In the genomic region with DNA sequence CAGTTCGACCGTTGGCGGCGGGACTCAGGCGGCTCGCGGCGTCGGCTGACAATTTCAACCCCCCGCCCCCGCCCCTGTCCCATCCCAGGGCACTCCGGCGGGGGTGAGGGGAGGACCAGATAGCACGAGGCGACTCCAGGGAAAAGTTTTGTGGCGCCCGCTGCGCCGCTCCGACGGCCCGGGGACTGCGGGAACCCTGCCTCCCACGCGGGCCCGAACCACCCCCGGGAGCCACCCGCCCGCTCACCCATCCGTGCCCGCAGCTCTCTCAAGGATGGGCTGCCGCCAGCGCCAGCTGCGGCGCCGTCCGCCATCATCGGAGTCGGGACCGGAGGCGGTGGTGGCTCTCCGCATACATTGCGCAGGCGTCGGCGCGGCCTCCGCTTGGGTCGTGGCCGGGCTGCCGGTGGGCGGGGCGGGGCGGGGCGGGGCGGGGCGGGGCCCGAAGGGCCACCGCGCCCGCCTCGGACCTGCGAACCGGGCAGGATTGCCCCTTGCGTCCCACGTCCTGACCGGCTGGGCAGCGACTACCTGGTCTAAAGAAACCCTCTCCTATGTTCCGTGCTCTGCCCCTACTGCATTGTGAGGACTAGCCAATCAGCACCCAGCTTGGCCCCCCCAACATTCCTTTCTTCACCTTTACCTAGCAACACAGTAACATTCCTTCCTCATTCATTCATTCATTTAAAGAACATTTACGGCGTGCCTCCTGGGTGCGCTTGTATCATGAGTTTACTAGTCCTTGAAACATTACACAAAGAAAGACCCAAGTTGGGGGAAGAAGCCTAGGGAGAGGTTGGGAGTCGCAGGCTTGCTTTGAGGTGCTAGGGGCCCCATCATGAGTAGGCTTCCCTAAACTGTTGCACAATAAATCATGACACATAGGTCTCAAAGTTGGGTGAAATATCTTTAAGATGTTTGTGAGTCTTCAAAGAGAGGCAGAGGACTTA, we compare ENCODE assay signal across 1 cellular context.
TF ChIP-seq lines count a peak whose summit lies in the region.

A gene with protein sequence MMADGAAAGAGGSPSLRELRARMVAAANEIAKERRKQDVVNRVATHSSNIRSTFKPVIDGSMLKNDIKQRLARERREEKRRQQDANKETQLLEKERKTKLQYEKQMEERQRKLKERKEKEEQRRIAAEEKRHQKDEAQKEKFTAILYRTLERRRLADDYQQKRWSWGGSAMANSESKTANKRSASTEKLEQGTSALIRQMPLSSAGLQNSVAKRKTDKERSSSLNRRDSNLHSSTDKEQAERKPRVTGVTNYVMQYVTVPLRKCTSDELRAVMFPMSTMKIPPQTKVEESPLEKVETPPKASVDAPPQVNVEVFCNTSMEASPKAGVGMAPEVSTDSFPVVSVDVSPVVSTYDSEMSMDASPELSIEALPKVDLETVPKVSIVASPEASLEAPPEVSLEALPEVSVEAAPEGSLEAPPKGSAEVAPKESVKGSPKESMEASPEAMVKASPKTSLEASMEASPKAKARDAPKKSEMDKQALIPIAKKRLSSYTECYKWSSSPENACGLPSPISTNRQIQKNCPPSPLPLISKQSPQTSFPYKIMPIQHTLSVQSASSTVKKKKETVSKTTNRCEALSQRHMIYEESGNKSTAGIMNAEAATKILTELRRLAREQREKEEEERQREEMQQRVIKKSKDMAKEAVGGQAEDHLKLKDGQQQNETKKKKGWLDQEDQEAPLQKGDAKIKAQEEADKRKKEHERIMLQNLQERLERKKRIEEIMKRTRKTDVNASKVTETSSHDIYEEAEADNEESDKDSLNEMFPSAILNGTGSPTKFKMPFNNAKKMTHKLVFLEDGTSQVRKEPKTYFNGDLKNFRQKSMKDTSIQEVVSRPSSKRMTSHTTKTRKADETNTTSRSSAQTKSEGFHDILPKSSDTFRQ (minus strand): TSS at position 359 of the 950 bp plus-strand sequence. CDS start 42 bp downstream, at position 317.

TF ChIP-seq in HEK293, 187 proteins besides CTCF, POLR2A, EP300 and RAD21 (continued from another document and continues in another):
- TF ChIP-seq ZNF155 (tag by site-specific recombination; IDR thresholded peaks at IDR 0.05) (no peak), MYNN (tag by site-specific recombination; IDR thresholded peaks at IDR 0.05; ENCODE audit: borderline replicate concordance) (no peak), FEZF1 (tag by site-specific recombination; IDR thresholded peaks at IDR 0.05) (no peak), ZNF394 (tag by site-specific recombination; IDR thresholded peaks at IDR 0.05; ENCODE audit: borderline replicate concordance) (peak; percentile 21; the same call in 1 of the 2 replicates), IKZF3 (tag by site-specific recombination; IDR thresholded peaks at IDR 0.05) (no peak), ZNF266 (tag by site-specific recombination; IDR thresholded peaks at IDR 0.05; ENCODE audit: low read depth) (no peak), ZNF416 (tag by site-specific recombination; IDR thresholded peaks at IDR 0.05) (no peak), ZNF433 (tag by site-specific recombination; IDR thresholded peaks at IDR 0.05; ENCODE audit: low read depth) (no peak), TCF7L2 (IDR thresholded peaks at IDR 0.05; ENCODE audit: borderline replicate concordance, low read depth, low read length) (no peak), KLF8 (tag by site-specific recombination; IDR thresholded peaks at IDR 0.05) (0 out of 2 replicates have a peak, but pooled peaks have one; percentile 25), KLF9 (tag by site-specific recombination; IDR thresholded peaks at IDR 0.05; ENCODE audit: low read depth) (peak; percentile 29; the same call in 1 of the 2 replicates), OSR2 (tag by site-specific recombination; IDR thresholded peaks at IDR 0.05) (no peak), ZNF174 (tag by site-specific recombination; IDR thresholded peaks at IDR 0.05) (no peak), ZNF596 (tag by site-specific recombination; IDR thresholded peaks at IDR 0.05) (no peak), ZNF184 (tag by site-specific recombination; IDR thresholded peaks at IDR 0.05) (no peak), BCL11B (tag by site-specific recombination; IDR thresholded peaks at IDR 0.05; ENCODE audit: low read depth) (no peak), ZIC2 (tag by site-specific recombination; IDR thresholded peaks at IDR 0.05) (no peak), ZNF274 (IDR thresholded peaks at IDR 0.05; ENCODE audit: low read length) (no peak), ZNF274 (tag by site-specific recombination; IDR thresholded peaks at IDR 0.05; ENCODE audit: borderline replicate concordance) (no peak), ZNF830 (tag by site-specific recombination; IDR thresholded peaks at IDR 0.05; ENCODE audit: low read depth) (no peak), YY2 (tag by site-specific recombination; IDR thresholded peaks at IDR 0.05) (peak; percentile 54), SP3 (tag by site-specific recombination; IDR thresholded peaks at IDR 0.05) (peak; percentile 16; the same call in 1 of the 2 replicates), ZNF558 (tag by site-specific recombination; IDR thresholded peaks at IDR 0.05) (no peak), ZNF785 (tag by site-specific recombination; IDR thresholded peaks at IDR 0.05) (no peak), ZNF121 (tag by site-specific recombination; IDR thresholded peaks at IDR 0.05) (no peak), ZFP37 (tag by site-specific recombination; IDR thresholded peaks at IDR 0.05) (no peak), ZNF660 (tag by site-specific recombination; IDR thresholded peaks at IDR 0.05) (no peak), KLF10 (tag by site-specific recombination; IDR thresholded peaks at IDR 0.05) (no peak; the same call in 1 of the 2 replicates), ZNF768 (tag by site-specific recombination; IDR thresholded peaks at IDR 0.05) (no peak), ZNF350 (tag by site-specific recombination; IDR thresholded peaks at IDR 0.05) (no peak), ZNF48 (tag by site-specific recombination; IDR thresholded peaks at IDR 0.05) (no peak), ZNF621 (tag by site-specific recombination; IDR thresholded peaks at IDR 0.05) (no peak), ZNF473 (tag by site-specific recombination; IDR thresholded peaks at IDR 0.05) (no peak), ZNF544 (tag by site-specific recombination; IDR thresholded peaks at IDR 0.05) (no peak)
- TF ChIP-seq, protein P1, sequence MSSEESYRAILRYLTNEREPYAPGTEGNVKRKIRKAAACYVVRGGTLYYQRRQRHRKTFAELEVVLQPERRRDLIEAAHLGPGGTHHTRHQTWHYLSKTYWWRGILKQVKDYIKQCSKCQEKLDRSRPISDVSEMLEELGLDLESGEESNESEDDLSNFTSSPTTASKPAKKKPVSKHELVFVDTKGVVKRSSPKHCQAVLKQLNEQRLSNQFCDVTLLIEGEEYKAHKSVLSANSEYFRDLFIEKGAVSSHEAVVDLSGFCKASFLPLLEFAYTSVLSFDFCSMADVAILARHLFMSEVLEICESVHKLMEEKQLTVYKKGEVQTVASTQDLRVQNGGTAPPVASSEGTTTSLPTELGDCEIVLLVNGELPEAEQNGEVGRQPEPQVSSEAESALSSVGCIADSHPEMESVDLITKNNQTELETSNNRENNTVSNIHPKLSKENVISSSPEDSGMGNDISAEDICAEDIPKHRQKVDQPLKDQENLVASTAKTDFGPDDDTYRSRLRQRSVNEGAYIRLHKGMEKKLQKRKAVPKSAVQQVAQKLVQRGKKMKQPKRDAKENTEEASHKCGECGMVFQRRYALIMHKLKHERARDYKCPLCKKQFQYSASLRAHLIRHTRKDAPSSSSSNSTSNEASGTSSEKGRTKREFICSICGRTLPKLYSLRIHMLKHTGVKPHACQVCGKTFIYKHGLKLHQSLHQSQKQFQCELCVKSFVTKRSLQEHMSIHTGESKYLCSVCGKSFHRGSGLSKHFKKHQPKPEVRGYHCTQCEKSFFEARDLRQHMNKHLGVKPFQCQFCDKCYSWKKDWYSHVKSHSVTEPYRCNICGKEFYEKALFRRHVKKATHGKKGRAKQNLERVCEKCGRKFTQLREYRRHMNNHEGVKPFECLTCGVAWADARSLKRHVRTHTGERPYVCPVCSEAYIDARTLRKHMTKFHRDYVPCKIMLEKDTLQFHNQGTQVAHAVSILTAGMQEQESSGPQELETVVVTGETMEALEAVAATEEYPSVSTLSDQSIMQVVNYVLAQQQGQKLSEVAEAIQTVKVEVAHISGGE (tag by site-specific recombination; conservative IDR thresholded peaks at IDR 0.05; ENCODE audit: low read depth) = 0 out of 2 replicates have a peak, but pooled peaks have one; percentile 16
- TF ChIP-seq, protein P2, sequence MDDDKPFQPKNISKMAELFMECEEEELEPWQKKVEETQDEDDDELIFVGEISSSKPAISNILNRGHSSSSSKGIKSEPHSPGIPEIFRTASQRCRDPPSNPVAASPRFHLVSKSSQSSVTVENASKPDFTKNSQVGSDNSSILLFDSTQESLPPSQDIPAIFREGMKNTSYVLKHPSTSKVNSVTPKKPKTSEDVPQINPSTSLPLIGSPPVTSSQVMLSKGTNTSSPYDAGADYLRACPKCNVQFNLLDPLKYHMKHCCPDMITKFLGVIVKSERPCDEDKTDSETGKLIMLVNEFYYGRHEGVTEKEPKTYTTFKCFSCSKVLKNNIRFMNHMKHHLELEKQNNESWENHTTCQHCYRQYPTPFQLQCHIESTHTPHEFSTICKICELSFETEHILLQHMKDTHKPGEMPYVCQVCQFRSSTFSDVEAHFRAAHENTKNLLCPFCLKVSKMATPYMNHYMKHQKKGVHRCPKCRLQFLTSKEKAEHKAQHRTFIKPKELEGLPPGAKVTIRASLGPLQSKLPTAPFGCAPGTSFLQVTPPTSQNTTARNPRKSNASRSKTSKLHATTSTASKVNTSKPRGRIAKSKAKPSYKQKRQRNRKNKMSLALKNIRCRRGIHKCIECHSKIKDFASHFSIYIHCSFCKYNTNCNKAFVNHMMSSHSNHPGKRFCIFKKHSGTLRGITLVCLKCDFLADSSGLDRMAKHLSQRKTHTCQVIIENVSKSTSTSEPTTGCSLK (tag by site-specific recombination; IDR thresholded peaks at IDR 0.05) = no peak
- TF ChIP-seq, protein P3, sequence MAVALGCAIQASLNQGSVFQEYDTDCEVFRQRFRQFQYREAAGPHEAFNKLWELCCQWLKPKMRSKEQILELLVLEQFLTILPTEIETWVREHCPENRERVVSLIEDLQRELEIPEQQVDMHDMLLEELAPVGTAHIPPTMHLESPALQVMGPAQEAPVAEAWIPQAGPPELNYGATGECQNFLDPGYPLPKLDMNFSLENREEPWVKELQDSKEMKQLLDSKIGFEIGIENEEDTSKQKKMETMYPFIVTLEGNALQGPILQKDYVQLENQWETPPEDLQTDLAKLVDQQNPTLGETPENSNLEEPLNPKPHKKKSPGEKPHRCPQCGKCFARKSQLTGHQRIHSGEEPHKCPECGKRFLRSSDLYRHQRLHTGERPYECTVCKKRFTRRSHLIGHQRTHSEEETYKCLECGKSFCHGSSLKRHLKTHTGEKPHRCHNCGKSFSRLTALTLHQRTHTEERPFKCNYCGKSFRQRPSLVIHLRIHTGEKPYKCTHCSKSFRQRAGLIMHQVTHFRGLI (tag by site-specific recombination; IDR thresholded peaks at IDR 0.05) = no peak
- TF ChIP-seq, protein P4, sequence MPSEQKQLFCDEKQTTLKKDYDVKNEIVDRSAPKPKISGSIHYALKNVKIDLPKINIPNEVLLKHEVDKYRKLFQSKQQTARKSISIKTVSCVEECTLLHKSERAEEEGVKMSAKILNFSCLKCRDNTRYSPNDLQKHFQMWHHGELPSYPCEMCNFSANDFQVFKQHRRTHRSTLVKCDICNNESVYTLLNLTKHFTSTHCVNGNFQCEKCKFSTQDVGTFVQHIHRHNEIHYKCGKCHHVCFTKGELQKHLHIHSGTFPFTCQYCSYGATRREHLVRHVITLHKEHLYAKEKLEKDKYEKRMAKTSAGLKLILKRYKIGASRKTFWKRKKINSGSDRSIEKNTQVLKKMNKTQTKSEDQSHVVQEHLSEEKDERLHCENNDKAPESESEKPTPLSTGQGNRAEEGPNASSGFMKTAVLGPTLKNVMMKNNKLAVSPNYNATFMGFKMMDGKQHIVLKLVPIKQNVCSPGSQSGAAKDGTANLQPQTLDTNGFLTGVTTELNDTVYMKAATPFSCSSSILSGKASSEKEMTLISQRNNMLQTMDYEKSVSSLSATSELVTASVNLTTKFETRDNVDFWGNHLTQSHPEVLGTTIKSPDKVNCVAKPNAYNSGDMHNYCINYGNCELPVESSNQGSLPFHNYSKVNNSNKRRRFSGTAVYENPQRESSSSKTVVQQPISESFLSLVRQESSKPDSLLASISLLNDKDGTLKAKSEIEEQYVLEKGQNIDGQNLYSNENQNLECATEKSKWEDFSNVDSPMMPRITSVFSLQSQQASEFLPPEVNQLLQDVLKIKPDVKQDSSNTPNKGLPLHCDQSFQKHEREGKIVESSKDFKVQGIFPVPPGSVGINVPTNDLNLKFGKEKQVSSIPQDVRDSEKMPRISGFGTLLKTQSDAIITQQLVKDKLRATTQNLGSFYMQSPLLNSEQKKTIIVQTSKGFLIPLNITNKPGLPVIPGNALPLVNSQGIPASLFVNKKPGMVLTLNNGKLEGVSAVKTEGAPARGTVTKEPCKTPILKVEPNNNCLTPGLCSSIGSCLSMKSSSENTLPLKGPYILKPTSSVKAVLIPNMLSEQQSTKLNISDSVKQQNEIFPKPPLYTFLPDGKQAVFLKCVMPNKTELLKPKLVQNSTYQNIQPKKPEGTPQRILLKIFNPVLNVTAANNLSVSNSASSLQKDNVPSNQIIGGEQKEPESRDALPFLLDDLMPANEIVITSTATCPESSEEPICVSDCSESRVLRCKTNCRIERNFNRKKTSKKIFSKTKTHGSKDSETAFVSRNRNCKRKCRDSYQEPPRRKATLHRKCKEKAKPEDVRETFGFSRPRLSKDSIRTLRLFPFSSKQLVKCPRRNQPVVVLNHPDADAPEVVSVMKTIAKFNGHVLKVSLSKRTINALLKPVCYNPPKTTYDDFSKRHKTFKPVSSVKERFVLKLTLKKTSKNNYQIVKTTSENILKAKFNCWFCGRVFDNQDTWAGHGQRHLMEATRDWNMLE (tag by site-specific recombination; conservative IDR thresholded peaks at IDR 0.05; ENCODE audit: low read depth) = no peak
- TF ChIP-seq, protein P5, sequence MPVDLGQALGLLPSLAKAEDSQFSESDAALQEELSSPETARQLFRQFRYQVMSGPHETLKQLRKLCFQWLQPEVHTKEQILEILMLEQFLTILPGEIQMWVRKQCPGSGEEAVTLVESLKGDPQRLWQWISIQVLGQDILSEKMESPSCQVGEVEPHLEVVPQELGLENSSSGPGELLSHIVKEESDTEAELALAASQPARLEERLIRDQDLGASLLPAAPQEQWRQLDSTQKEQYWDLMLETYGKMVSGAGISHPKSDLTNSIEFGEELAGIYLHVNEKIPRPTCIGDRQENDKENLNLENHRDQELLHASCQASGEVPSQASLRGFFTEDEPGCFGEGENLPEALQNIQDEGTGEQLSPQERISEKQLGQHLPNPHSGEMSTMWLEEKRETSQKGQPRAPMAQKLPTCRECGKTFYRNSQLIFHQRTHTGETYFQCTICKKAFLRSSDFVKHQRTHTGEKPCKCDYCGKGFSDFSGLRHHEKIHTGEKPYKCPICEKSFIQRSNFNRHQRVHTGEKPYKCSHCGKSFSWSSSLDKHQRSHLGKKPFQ (tag by site-specific recombination; IDR thresholded peaks at IDR 0.05) = no peak
